Comparison of ENCODE assay signal across 11 cellular contexts in the genomic region with DNA sequence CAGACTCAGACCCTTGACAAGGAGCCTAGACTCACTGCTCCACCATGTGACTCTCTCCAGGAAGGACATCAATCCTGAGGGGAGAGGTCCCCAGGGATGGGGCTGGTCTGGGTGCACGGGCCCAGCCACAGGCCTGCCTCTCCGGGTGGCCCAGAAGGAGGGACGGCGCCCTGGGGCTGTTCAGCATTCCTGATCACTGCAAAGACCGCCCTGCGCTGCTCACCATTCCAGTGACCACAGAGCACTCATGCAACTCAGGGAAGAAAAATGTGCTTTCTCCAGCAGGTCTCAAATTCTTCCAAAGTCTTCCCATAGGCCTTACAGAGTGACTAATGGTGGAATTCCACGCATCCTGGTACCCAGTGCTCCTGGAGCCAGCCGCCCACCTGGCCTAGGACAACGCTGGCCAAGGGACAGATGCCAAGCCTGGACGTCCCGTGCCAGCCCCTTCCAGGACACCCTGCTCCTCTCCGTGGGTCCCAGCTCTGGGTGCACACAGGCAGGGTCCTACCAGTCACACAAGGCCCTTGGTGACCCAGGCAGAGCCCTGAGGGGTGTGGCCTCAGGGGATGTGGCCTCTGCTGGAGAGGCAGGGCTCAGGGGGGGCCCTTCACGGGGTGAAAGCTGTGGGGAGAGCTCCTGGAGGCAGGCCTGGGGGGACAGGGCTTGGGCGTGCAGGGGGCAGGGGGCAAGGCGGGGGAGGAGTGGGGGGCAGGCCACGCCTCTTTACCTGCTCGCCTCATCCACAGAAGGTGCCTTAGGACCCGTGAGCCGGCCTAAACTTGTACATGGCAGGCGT.
DNase-seq lines count a peak whose midpoint lies in the region; ATAC-seq and TF ChIP-seq lines count a peak whose summit lies in the region.
"Had no signal": no experiment of that assay in that cellular context is flagged by ENCODE, and none has a peak within 500 bp of the region (broad histone marks: within the 10 kb centered on the region; RNA-seq: fewer than 3 reads in every experiment).

No MANE protein-coding gene starts in this region.

- H3K18ac ChIP-seq in IMR-90 (ENCODE audit: low read depth, low read length): no peak overlapping the region

- no TSS peak for BruUV-seq in IMR-90 (replicated peaks; lab: Mats Ljungman, UMichigan)

- TF ChIP-seq CTCF in AG09309 (IDR thresholded peaks at IDR 0.05; ENCODE audit: control insufficient read depth, insufficient read depth, low read depth, low read length, missing control alignments) (no peak), IMR-90 (conservative IDR thresholded peaks at IDR 0.05; ENCODE audit: low read depth, low read length) (no peak), cardiac fibroblast (IDR thresholded peaks at IDR 0.05; ENCODE audit: low read depth, low read length) (no peak)

- in situ Hi-C loops in IMR-90 (cut with MboI; ENCODE audit: low sequenced_read_pairs): no loop called here

- H3K9me1 ChIP-seq in IMR-90 (ENCODE audit: insufficient read depth, low read length): no peaks in the 10 kb centered on the region

- H3K27ac ChIP-seq in IMR-90 (ENCODE audit: insufficient read depth, low read length): no peak overlapping the region
- H3K27ac ChIP-seq: adrenal gland had no signal

- no peak for TF ChIP-seq RAD21 in IMR-90 (IDR thresholded peaks at IDR 0.05; ENCODE audit: low read length)

- peaks cover 4% of the 10 kb centered on the region; the same call in 1 of the 2 replicates for H3K4me1 ChIP-seq in IMR-90 (ENCODE audit: control insufficient read depth, insufficient read depth, low read length)
- H3K4me1 ChIP-seq: adrenal gland had no signal

- no peak for TF ChIP-seq POLR2A in IMR-90 (IDR thresholded peaks at IDR 0.05; ENCODE audit: low read depth, low read length)

- H4K8ac ChIP-seq in IMR-90 (ENCODE audit: low read depth in 2 of 2, low read length in 2 of 2): no peak overlapping the region

- H3K36me3 ChIP-seq in IMR-90 (ENCODE audit: control insufficient read depth, insufficient read depth, low read length): no peaks in the 10 kb centered on the region
- H3K36me3 ChIP-seq: adrenal gland had no signal

- H2AK9ac ChIP-seq in IMR-90 (replicated peaks; ENCODE audit: low read depth, low read length, poor library complexity): peak overlapping the region; percentile 28

- H3K4me2 ChIP-seq in IMR-90 (ENCODE audit: low read depth, low read length): no peak overlapping the region

- no peak overlapping the region for H3K4me3 ChIP-seq in AG09309 (ENCODE audit: control insufficient read depth, low read depth, low read length)
- no peak overlapping the region for H3K4me3 ChIP-seq in IMR-90 (ENCODE audit: insufficient read depth, low read depth, low read length)
- H3K4me3 ChIP-seq in cardiac fibroblast (replicated peaks in 1 of 2; ENCODE audit: low read depth in 2 of 2, low read length in 2 of 2): no peak overlapping the region

- WGBS in IMR-90 (ENCODE audit: extremely low coverage in 2 of 2, insufficient read length in 1 of 2), 2 experiments: 43% methylated on average over 4 of the region's 20 CpGs; no CpG with 5 or more reads in 1 of the 2 experiments

- no peak overlapping the region for H3K56ac ChIP-seq in IMR-90 (ENCODE audit: extremely low read depth, insufficient read depth, low read length)

- H3K27me3 ChIP-seq in IMR-90 (ENCODE audit: control insufficient read depth, insufficient read depth, low read length): peaks cover 1% of the 10 kb centered on the region; the same call in 1 of the 2 replicates
- H3K27me3 ChIP-seq: adrenal gland had no signal

- H2BK5ac ChIP-seq in IMR-90 (ENCODE audit: low read depth, low read length, poor library complexity, severe bottlenecking): no peak overlapping the region

- H2AFZ ChIP-seq in IMR-90 (replicated peaks; ENCODE audit: low read length, poor library complexity): peak overlapping the region; percentile 63

- H3K23ac ChIP-seq in IMR-90 (ENCODE audit: low read depth, low read length): no peak overlapping the region

- no peak overlapping the region for H4K5ac ChIP-seq in IMR-90 (ENCODE audit: low read depth, low read length)

- H4K20me1 ChIP-seq in IMR-90 (ENCODE audit: insufficient read depth, low read length): no peaks in the 10 kb centered on the region

- no peak overlapping the region for H3K4ac ChIP-seq in IMR-90 (ENCODE audit: low read depth, low read length)

- POLR2A ChIA-PET in IMR-90 (lab: Charles Lee; ENCODE audit: unreplicated experiment): no interaction called here

- CTCF ChIA-PET in IMR-90 (lab: Yijun Ruan, JAX): no interaction called here

- dilution Hi-C loops in IMR-90 (cut with HindIII; ENCODE audit: low sequenced_read_pairs, unreplicated experiment): no loop called here

- H2BK20ac ChIP-seq in IMR-90 (ENCODE audit: low read depth, low read length): no peak overlapping the region

- no peak overlapping the region for H3K14ac ChIP-seq in IMR-90 (replicated peaks; ENCODE audit: low read depth, low read length)

- no peak overlapping the region for H2BK15ac ChIP-seq in IMR-90 (ENCODE audit: low read depth, low read length)

- no peak overlapping the region for H2AK5ac ChIP-seq in IMR-90 (ENCODE audit: low read depth, low read length)

- H3K79me1 ChIP-seq in IMR-90 (ENCODE audit: low read depth in 1 of 2, low read length in 2 of 2): no peaks in the 10 kb centered on the region

- H3K9ac ChIP-seq in IMR-90 (ENCODE audit: low read depth, low read length): no peak overlapping the region

- no peak overlapping the region for H4K91ac ChIP-seq in IMR-90 (ENCODE audit: insufficient read depth, low read depth, low read length)

- no peaks in the 10 kb centered on the region for H3K9me3 ChIP-seq in IMR-90 (ENCODE audit: control insufficient read depth, insufficient read depth, low read length)
- H3K9me3 ChIP-seq: adrenal gland had no signal

- intact Hi-C loops in IMR-90 (cut with micrococcal nuclease): loop anchor here (5.0 kb wide), 2 partner anchors 121 to 136 kb away; no protein-coding TSS in a partner anchor

- peak; percentile 62 for DNase-seq in AG09309 (ENCODE audit: low read depth)
- DNase-seq in IMR-90: peak; percentile 75
- DNase-seq in cardiac fibroblast (ENCODE audit: low read depth in 2 of 2): peak; percentile 14 to 29
- peak; percentile 88 for DNase-seq in mesenteric fat pad (ENCODE audit: low spot score)
- no peak for DNase-seq in NCI-H2171 treated with DMSO at 0.1 percent for 48 hours (lab: John Stamatoyannopoulos, UW)
- no peak for DNase-seq in middle frontal gyrus (ENCODE audit: extremely low spot score, low spot score)
- DNase-seq in activated gamma-delta T cell (lab: John Stamatoyannopoulos, UW): no peak
- DNase-seq in COR-L47 (lab: John Stamatoyannopoulos, UW): no peak
- DNase-seq: CD8-positive, alpha-beta memory T cell; glutamatergic neuron had no signal

- H2BK120ac ChIP-seq in IMR-90 (ENCODE audit: low read depth, low read length): no peak overlapping the region

- peak; percentile 82 for ATAC-seq in IMR-90 (ENCODE audit: low read depth)

TF ChIP-seq in IMR-90, 13 proteins besides CTCF, POLR2A, EP300 and RAD21:
- TF ChIP-seq MAFK (IDR thresholded peaks at IDR 0.05; ENCODE audit: low read depth, low read length): peak; percentile 21; the same call in 1 of the 2 replicates
- TF ChIP-seq, protein P1, sequence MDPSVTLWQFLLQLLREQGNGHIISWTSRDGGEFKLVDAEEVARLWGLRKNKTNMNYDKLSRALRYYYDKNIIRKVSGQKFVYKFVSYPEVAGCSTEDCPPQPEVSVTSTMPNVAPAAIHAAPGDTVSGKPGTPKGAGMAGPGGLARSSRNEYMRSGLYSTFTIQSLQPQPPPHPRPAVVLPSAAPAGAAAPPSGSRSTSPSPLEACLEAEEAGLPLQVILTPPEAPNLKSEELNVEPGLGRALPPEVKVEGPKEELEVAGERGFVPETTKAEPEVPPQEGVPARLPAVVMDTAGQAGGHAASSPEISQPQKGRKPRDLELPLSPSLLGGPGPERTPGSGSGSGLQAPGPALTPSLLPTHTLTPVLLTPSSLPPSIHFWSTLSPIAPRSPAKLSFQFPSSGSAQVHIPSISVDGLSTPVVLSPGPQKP (IDR thresholded peaks at IDR 0.05; ENCODE audit: borderline replicate concordance, low read depth, low read length): no peak

Comparison
In these comparisons a context has a peak if more than half of its experiments do, and no peak if none do; other contexts are left out.
1. DNase-seq: peak in AG09309 (single experiment), IMR-90 (single experiment), cardiac fibroblast (2 of 2) and mesenteric fat pad (single experiment); none in NCI-H2171 treated with DMSO at 0.1 percent for 48 hours (single experiment), middle frontal gyrus (single experiment), activated gamma-delta T cell (single experiment) and COR-L47 (single experiment).